ENCODE assay signal across 1 cellular context in genomic region chr7:130894146-130895005, GRCh38.
TF ChIP-seq lines count a peak whose summit lies in the region.

No MANE protein-coding gene starts in this region.

TF ChIP-seq in HepG2, 621 proteins besides CTCF, POLR2A, EP300 and RAD21 (continued from another document and continues in another):
- no peak for TF ChIP-seq HOMEZ (CRISPR knock-in tag; IDR thresholded peaks at IDR 0.05; ENCODE audit: low read depth)
- no peak for TF ChIP-seq ZNF510 (CRISPR knock-in tag; IDR thresholded peaks at IDR 0.05; ENCODE audit: low read depth)
- no peak for TF ChIP-seq HDAC6 (IDR thresholded peaks at IDR 0.05; ENCODE audit: low read depth, low read length)
- peak; percentile 55; the same call in 1 of the 2 replicates for TF ChIP-seq ISL2 (CRISPR knock-in tag; IDR thresholded peaks at IDR 0.05)
- 0 out of 2 replicates have a peak, but pooled peaks have one; percentile 21 for TF ChIP-seq ZMYM4 (CRISPR knock-in tag; IDR thresholded peaks at IDR 0.05)
- TF ChIP-seq, protein P1, sequence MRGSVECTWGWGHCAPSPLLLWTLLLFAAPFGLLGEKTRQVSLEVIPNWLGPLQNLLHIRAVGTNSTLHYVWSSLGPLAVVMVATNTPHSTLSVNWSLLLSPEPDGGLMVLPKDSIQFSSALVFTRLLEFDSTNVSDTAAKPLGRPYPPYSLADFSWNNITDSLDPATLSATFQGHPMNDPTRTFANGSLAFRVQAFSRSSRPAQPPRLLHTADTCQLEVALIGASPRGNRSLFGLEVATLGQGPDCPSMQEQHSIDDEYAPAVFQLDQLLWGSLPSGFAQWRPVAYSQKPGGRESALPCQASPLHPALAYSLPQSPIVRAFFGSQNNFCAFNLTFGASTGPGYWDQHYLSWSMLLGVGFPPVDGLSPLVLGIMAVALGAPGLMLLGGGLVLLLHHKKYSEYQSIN (CRISPR knock-in tag; IDR thresholded peaks at IDR 0.05; ENCODE audit: borderline replicate concordance), result no peak
- no peak for TF ChIP-seq CCAR2 (optimal IDR thresholded peaks at IDR 0.05; ENCODE audit: low read depth, low read length)
- no peak for TF ChIP-seq ZNF781 (CRISPR knock-in tag; IDR thresholded peaks at IDR 0.05; ENCODE audit: borderline replicate concordance, not compliant biosample characterization)
- no peak for TF ChIP-seq CBFB (CRISPR knock-in tag; IDR thresholded peaks at IDR 0.05)
- TF ChIP-seq SAP130 (CRISPR knock-in tag; IDR thresholded peaks at IDR 0.05; ENCODE audit: low read depth), result peak; percentile 74
- TF ChIP-seq, protein P2, sequence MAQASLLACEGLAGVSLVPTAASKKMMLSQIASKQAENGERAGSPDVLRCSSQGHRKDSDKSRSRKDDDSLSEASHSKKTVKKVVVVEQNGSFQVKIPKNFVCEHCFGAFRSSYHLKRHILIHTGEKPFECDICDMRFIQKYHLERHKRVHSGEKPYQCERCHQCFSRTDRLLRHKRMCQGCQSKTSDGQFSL (CRISPR knock-in tag; IDR thresholded peaks at IDR 0.05), result no peak
- TF ChIP-seq FLYWCH1 (CRISPR knock-in tag; IDR thresholded peaks at IDR 0.05), result no peak
- TF ChIP-seq TMF1 (CRISPR knock-in tag; IDR thresholded peaks at IDR 0.05; ENCODE audit: low read depth), result no peak
- TF ChIP-seq, protein P3, sequence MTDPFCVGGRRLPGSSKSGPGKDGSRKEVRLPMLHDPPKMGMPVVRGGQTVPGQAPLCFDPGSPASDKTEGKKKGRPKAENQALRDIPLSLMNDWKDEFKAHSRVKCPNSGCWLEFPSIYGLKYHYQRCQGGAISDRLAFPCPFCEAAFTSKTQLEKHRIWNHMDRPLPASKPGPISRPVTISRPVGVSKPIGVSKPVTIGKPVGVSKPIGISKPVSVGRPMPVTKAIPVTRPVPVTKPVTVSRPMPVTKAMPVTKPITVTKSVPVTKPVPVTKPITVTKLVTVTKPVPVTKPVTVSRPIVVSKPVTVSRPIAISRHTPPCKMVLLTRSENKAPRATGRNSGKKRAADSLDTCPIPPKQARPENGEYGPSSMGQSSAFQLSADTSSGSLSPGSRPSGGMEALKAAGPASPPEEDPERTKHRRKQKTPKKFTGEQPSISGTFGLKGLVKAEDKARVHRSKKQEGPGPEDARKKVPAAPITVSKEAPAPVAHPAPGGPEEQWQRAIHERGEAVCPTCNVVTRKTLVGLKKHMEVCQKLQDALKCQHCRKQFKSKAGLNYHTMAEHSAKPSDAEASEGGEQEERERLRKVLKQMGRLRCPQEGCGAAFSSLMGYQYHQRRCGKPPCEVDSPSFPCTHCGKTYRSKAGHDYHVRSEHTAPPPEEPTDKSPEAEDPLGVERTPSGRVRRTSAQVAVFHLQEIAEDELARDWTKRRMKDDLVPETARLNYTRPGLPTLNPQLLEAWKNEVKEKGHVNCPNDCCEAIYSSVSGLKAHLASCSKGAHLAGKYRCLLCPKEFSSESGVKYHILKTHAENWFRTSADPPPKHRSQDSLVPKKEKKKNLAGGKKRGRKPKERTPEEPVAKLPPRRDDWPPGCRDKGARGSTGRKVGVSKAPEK (CRISPR knock-in tag; IDR thresholded peaks at IDR 0.05; ENCODE audit: borderline replicate concordance), result no peak
- no peak for TF ChIP-seq TRIM24 (CRISPR knock-in tag; IDR thresholded peaks at IDR 0.05)
- TF ChIP-seq, protein P4, sequence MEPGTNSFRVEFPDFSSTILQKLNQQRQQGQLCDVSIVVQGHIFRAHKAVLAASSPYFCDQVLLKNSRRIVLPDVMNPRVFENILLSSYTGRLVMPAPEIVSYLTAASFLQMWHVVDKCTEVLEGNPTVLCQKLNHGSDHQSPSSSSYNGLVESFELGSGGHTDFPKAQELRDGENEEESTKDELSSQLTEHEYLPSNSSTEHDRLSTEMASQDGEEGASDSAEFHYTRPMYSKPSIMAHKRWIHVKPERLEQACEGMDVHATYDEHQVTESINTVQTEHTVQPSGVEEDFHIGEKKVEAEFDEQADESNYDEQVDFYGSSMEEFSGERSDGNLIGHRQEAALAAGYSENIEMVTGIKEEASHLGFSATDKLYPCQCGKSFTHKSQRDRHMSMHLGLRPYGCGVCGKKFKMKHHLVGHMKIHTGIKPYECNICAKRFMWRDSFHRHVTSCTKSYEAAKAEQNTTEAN (CRISPR knock-in tag; conservative IDR thresholded peaks at IDR 0.05), result no peak
- TF ChIP-seq, protein P5, sequence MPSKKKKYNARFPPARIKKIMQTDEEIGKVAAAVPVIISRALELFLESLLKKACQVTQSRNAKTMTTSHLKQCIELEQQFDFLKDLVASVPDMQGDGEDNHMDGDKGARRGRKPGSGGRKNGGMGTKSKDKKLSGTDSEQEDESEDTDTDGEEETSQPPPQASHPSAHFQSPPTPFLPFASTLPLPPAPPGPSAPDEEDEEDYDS (CRISPR knock-in tag; IDR thresholded peaks at IDR 0.05), result no peak
- TF ChIP-seq ZNF543 (CRISPR knock-in tag; IDR thresholded peaks at IDR 0.05), result no peak
- no peak for TF ChIP-seq NCOA1 (CRISPR knock-in tag; IDR thresholded peaks at IDR 0.05)
- TF ChIP-seq AKAP8 (CRISPR knock-in tag; IDR thresholded peaks at IDR 0.05), result no peak
- TF ChIP-seq ZFP36L1 (CRISPR knock-in tag; IDR thresholded peaks at IDR 0.05), result no peak
- TF ChIP-seq RXRB (CRISPR knock-in tag; IDR thresholded peaks at IDR 0.05; ENCODE audit: borderline replicate concordance), result peak; percentile 75
- TF ChIP-seq ZBTB38 (CRISPR knock-in tag; IDR thresholded peaks at IDR 0.05), result peak; percentile 21; the same call in 1 of the 2 replicates
- no peak for TF ChIP-seq ZXDC (CRISPR knock-in tag; IDR thresholded peaks at IDR 0.05)
- no peak for TF ChIP-seq ZNF598 (CRISPR knock-in tag; IDR thresholded peaks at IDR 0.05; ENCODE audit: borderline replicate concordance)
- no peak for TF ChIP-seq ZNF101 (CRISPR knock-in tag; IDR thresholded peaks at IDR 0.05; ENCODE audit: borderline replicate concordance, low read depth)
- TF ChIP-seq GABPB1 (CRISPR knock-in tag; IDR thresholded peaks at IDR 0.05), result peak; percentile 22; the same call in 1 of the 2 replicates
- no peak for TF ChIP-seq HES4 (CRISPR knock-in tag; IDR thresholded peaks at IDR 0.05; ENCODE audit: borderline replicate concordance)
- TF ChIP-seq AGO1 (IDR thresholded peaks at IDR 0.05; ENCODE audit: low read depth, low read length, poor library complexity, severe bottlenecking), result no peak
- no peak for TF ChIP-seq ZNF225 (CRISPR knock-in tag; IDR thresholded peaks at IDR 0.05)
- TF ChIP-seq IKZF4 (CRISPR knock-in tag; IDR thresholded peaks at IDR 0.05; ENCODE audit: borderline replicate concordance, low read depth, not compliant biosample characterization), result no peak
- no peak for TF ChIP-seq ZNF547 (CRISPR knock-in tag; IDR thresholded peaks at IDR 0.05)
- TF ChIP-seq ZNF556 (CRISPR knock-in tag; IDR thresholded peaks at IDR 0.05; ENCODE audit: borderline replicate concordance), result no peak
- no peak for TF ChIP-seq ZNF460 (CRISPR knock-in tag; IDR thresholded peaks at IDR 0.05; ENCODE audit: borderline replicate concordance)
- no peak for TF ChIP-seq NR1H2 (CRISPR knock-in tag; IDR thresholded peaks at IDR 0.05; ENCODE audit: borderline replicate concordance, low read depth)
- no peak for TF ChIP-seq BORCS8-MEF2B (CRISPR knock-in tag; IDR thresholded peaks at IDR 0.05)
- TF ChIP-seq PBX2 (CRISPR knock-in tag; IDR thresholded peaks at IDR 0.05), result no peak
- no peak for TF ChIP-seq ZNF564 (CRISPR knock-in tag; IDR thresholded peaks at IDR 0.05)
- TF ChIP-seq DMAP1 (CRISPR knock-in tag; IDR thresholded peaks at IDR 0.05), result no peak
- TF ChIP-seq ZNF619 (CRISPR knock-in tag; IDR thresholded peaks at IDR 0.05), result no peak
- no peak for TF ChIP-seq GABPA (IDR thresholded peaks at IDR 0.05; ENCODE audit: low read depth, low read length)
- TF ChIP-seq GABPA (CRISPR knock-in tag; IDR thresholded peaks at IDR 0.05; ENCODE audit: low read depth), result no peak
- TF ChIP-seq ZBTB42 (CRISPR knock-in tag; IDR thresholded peaks at IDR 0.05), result no peak
- no peak for TF ChIP-seq USF2 (IDR thresholded peaks at IDR 0.05; ENCODE audit: low read depth, low read length)
- no peak for TF ChIP-seq USF2 (CRISPR knock-in tag; IDR thresholded peaks at IDR 0.05; ENCODE audit: borderline replicate concordance)
- TF ChIP-seq ZFYVE20 (CRISPR knock-in tag; IDR thresholded peaks at IDR 0.05; ENCODE audit: borderline replicate concordance, low read depth), result no peak
- TF ChIP-seq SP5 (CRISPR knock-in tag; IDR thresholded peaks at IDR 0.05; ENCODE audit: borderline replicate concordance, low read depth), result no peak
- TF ChIP-seq NFATC3 (CRISPR knock-in tag; IDR thresholded peaks at IDR 0.05), result no peak
- TF ChIP-seq KLF15 (CRISPR knock-in tag; IDR thresholded peaks at IDR 0.05; ENCODE audit: borderline replicate concordance), result no peak
- TF ChIP-seq KLF9 (CRISPR knock-in tag; IDR thresholded peaks at IDR 0.05; ENCODE audit: low read depth), result no peak
- TF ChIP-seq, protein P6, sequence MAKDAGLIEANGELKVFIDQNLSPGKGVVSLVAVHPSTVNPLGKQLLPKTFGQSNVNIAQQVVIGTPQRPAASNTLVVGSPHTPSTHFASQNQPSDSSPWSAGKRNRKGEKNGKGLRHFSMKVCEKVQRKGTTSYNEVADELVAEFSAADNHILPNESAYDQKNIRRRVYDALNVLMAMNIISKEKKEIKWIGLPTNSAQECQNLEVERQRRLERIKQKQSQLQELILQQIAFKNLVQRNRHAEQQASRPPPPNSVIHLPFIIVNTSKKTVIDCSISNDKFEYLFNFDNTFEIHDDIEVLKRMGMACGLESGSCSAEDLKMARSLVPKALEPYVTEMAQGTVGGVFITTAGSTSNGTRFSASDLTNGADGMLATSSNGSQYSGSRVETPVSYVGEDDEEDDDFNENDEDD (CRISPR knock-in tag; IDR thresholded peaks at IDR 0.05; ENCODE audit: borderline replicate concordance), result no peak
- TF ChIP-seq ZNF792 (CRISPR knock-in tag; IDR thresholded peaks at IDR 0.05), result no peak
- TF ChIP-seq MYC (CRISPR knock-in tag; IDR thresholded peaks at IDR 0.05; ENCODE audit: borderline replicate concordance), result no peak
- no peak for TF ChIP-seq KMT2B (CRISPR knock-in tag; IDR thresholded peaks at IDR 0.05)
- no peak for TF ChIP-seq SMARCE1 (IDR thresholded peaks at IDR 0.05; ENCODE audit: borderline replicate concordance)
- TF ChIP-seq SMYD3 (CRISPR knock-in tag; IDR thresholded peaks at IDR 0.05), result no peak
